In the genomic region with DNA sequence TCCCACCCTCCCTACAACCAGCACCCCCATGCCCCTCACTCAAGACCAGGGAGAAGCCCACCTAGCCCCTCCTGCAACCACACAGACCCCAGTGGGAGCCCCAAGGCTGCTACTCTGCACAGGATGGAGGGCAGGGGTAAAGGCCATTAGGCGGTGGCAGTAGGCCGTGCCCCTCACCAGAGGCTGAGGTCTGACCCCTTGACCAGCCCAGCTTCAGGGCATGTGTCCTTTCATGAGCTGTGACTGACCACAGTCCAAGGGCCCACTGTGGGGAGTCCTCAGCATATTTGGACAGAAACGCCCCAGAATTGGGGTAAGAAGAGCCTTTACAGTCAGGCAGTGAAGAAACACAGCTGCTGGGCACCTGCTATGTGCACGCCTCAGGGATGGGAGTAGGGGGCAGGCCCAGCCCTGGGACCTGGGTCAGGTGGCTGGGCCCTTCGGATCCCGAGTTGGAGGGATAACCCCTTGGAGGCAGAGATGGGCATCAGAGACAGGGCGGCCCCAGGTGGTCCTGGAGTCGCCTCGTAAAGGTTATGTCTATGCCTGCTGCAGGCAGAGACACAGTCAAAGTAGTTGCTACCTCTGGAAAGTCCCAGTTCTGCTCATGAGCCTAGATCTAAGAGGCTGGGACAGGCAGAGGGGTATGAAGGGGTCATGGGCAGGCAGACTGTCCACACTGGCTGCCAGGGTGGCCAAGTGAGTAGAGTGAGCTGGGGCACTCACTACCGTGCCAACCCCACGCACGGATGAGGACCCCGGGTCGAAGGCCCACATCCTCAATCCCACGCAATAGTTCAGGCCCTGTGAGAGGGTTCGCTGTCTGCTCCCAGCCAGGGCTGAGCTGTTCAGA, we compare ENCODE assay signal across 8 cellular contexts. TPM values are rescaled to one million over a fixed set of nuclear protein-coding genes. Genes with fewer than 3 reads are reported as not detected.
DNase-seq lines count a peak whose midpoint lies in the region; ATAC-seq and TF ChIP-seq lines count a peak whose summit lies in the region.

No MANE protein-coding gene starts in this region.

- H3K27me3 Mint-ChIP-seq in Caco-2 (ENCODE audit: insufficient read depth, unreplicated experiment) (no peaks in the 10 kb centered on the region), progenitor cell of endocrine pancreas (no peaks in the 10 kb centered on the region)

- H3K36me3 Mint-ChIP-seq in Caco-2 (ENCODE audit: insufficient read depth, unreplicated experiment) (peaks cover 58% of the 10 kb centered on the region), progenitor cell of endocrine pancreas (ENCODE audit: insufficient read depth) (peaks cover 9% of the 10 kb centered on the region)

- H3K9me3 ChIP-seq in Caco-2 (no peaks in the 10 kb centered on the region), SJSA1 (replicated peaks) (no peaks in the 10 kb centered on the region; the same call in 1 of the 2 replicates), esophagus (ENCODE audit: control insufficient read depth in 2 of 2, insufficient read depth in 1 of 2, low read depth in 1 of 2, low read length in 1 of 2) (no peaks in the 10 kb centered on the region)

- H3K4me1 ChIP-seq in Caco-2: peaks cover 18% of the 10 kb centered on the region
- peaks cover 21% of the 10 kb centered on the region for H3K4me1 ChIP-seq in SJSA1 (replicated peaks)
- peaks cover 9 to 21% of the 10 kb centered on the region in 2 donors for H3K4me1 ChIP-seq in esophagus (ENCODE audit: control insufficient read depth in 2 of 2, insufficient read depth in 2 of 2, low read length in 1 of 2)

- H3K4me3 ChIP-seq in Caco-2 (ENCODE audit: low read depth, low read length): peak overlapping the region; percentile 79
- H3K4me3 ChIP-seq in SJSA1: peak overlapping the region; percentile 53
- H3K4me3 ChIP-seq in esophagus (ENCODE audit: low read depth in 1 of 2, low read length in 2 of 2): peak overlapping the region; percentile 80 to 84

- H3K27me3 ChIP-seq in Caco-2 (replicated peaks; ENCODE audit: control insufficient read depth, insufficient read depth, low read length): no peaks in the 10 kb centered on the region
- no peaks in the 10 kb centered on the region for H3K27me3 ChIP-seq in SJSA1 (replicated peaks)
- no peaks in the 10 kb centered on the region for H3K27me3 ChIP-seq in esophagus (ENCODE audit: control insufficient read depth in 1 of 2, insufficient read depth in 2 of 2, low read length in 2 of 2)

- H3K27ac ChIP-seq in SJSA1 (peak overlapping the region; percentile 86), esophagus (ENCODE audit: low read depth in 2 of 2, low read length in 1 of 2) (peak overlapping the region; percentile 98 to 99)

- H3K27ac Mint-ChIP-seq in Caco-2 (ENCODE audit: unreplicated experiment): peak overlapping the region; percentile 96
- H3K27ac Mint-ChIP-seq in progenitor cell of endocrine pancreas: peak overlapping the region; percentile 99

- BruUV-seq in Caco-2 (replicated peaks; lab: Mats Ljungman, UMichigan): no TSS peak

- TF ChIP-seq CTCF in Caco-2 (IDR thresholded peaks at IDR 0.05; ENCODE audit: insufficient read depth in 1 of 2, low read depth in 1 of 2, low read length in 1 of 2, severe bottlenecking in 1 of 2, unreplicated experiment in 1 of 2) (no peak), progenitor cell of endocrine pancreas (IDR thresholded peaks at IDR 0.05; ENCODE audit: unreplicated experiment) (no peak)

- H3K4me1 Mint-ChIP-seq in Caco-2 (ENCODE audit: low read depth, unreplicated experiment) (peaks cover 12% of the 10 kb centered on the region), progenitor cell of endocrine pancreas (ENCODE audit: low read depth) (peaks cover 19% of the 10 kb centered on the region)

- H3K4me3 Mint-ChIP-seq in Caco-2 (ENCODE audit: unreplicated experiment) (peak overlapping the region; percentile 85), progenitor cell of endocrine pancreas (ENCODE audit: low read depth) (peak overlapping the region; percentile 95)

- H3K9me3 Mint-ChIP-seq in Caco-2 (ENCODE audit: unreplicated experiment) (no peaks in the 10 kb centered on the region), progenitor cell of endocrine pancreas (ENCODE audit: low read depth) (no peaks in the 10 kb centered on the region)

- 47 to 49% methylated on average over 16 of the region's 16 CpGs for WGBS in esophagus, 2 donors

- intact Hi-C loops in Caco-2 (cut with micrococcal nuclease; ENCODE audit: unreplicated experiment): loop anchor here (2.0 kb wide), 2 partner anchors 113 to 133 kb away; a partner anchor contains a TSS

- DNase-seq in Caco-2: no peak
- DNase-seq in SJSA1 (ENCODE audit: low read depth in 1 of 2, low spot score in 2 of 2): no peak
- no peak for DNase-seq in progenitor cell of endocrine pancreas (ENCODE audit: low spot score, unreplicated experiment)
- no peak for DNase-seq in NCI-H446 (lab: John Stamatoyannopoulos, UW)
- no peak for DNase-seq in Ammon's horn (ENCODE audit: low spot score)
- no peak for DNase-seq in DMS 273 treated with DMSO at 0.1 percent for 48 hours (lab: John Stamatoyannopoulos, UW)

- 0 out of 2 replicates have a peak, but pooled peaks cover 1% of the 10 kb centered on the region for H3K36me3 ChIP-seq in Caco-2 (ENCODE audit: control insufficient read depth, insufficient read depth, low read length)
- peaks cover 36% of the 10 kb centered on the region for H3K36me3 ChIP-seq in SJSA1
- peaks cover 0 to 4% of the 10 kb centered on the region in 2 donors for H3K36me3 ChIP-seq in esophagus (ENCODE audit: control insufficient read depth in 2 of 2, insufficient read depth in 2 of 2, low read length in 1 of 2)

- no peak for ATAC-seq in GM21723 (IDR thresholded peaks at IDR 0.05; ENCODE audit: unreplicated experiment)

- POLR2A ChIA-PET in Caco-2 (lab: Charles Lee): interaction anchor here (0.6 to 1.0 kb wide), 2 partner anchors 23 to 81 kb away, joined by 3 to 6 read pairs; a partner anchor contains a TSS

- CTCF ChIA-PET in Caco-2 (lab: Charles Lee): no interaction called here

RNA-seq across cellular contexts. Expression of a gene that starts 1.5 kb away (rescaled TPM):
- total RNA-seq in Caco-2 (2022): 1,436 and 1,611 TPM in 2 replicates
- 1,597 and 2,220 TPM in 2 replicates for total RNA-seq in SJSA1 (2014; rRNA removed; shearing (Covaris generic))
- polyA plus RNA-seq in esophagus: 1,000 to 10,000 TPM in 1 of 2 donors, 100 to 1,000 TPM in 1; 725 to 1,912 TPM
- 1,006 and 1,040 TPM in 2 replicates for total RNA-seq in progenitor cell of endocrine pancreas

RNA-seq across cellular contexts. Expression of a gene that starts 4.7 kb away (rescaled TPM):
- total RNA-seq in Caco-2 (2022): 2.2 and 2.3 TPM in 2 replicates
- total RNA-seq in SJSA1 (2014; rRNA removed; shearing (Covaris generic)): 2.5 and 7.0 TPM in 2 replicates
- polyA plus RNA-seq in esophagus: 1 to 10 TPM; 2.5 to 2.8 TPM
- total RNA-seq in progenitor cell of endocrine pancreas: 5.4 and 6.1 TPM in 2 replicates

RNA-seq across cellular contexts. Expression of a gene that starts 9.9 kb away (rescaled TPM):
- 0.73 and 1.3 TPM in 2 replicates for total RNA-seq in Caco-2 (2022)
- 0.53 TPM in 1 of 2 replicates, not detected in the other for total RNA-seq in SJSA1 (2014; rRNA removed; shearing (Covaris generic))
- 1 to 10 TPM; 1.6 to 4.6 TPM for polyA plus RNA-seq in esophagus
- total RNA-seq in progenitor cell of endocrine pancreas: 0.42 TPM in 1 of 2 replicates, not detected in the other

RNA-seq across cellular contexts. Expression of a gene that starts 22.9 kb away (rescaled TPM):
- total RNA-seq in Caco-2 (2022) (4.9 and 5.7 TPM in 2 replicates), progenitor cell of endocrine pancreas (16.7 and 18.2 TPM in 2 replicates)
- 9.6 and 13.5 TPM in 2 replicates for total RNA-seq in SJSA1 (2014; rRNA removed; shearing (Covaris generic))
- polyA plus RNA-seq in esophagus: 1 to 10 TPM; 3.9 to 8.9 TPM

RNA-seq across cellular contexts. Expression of a gene that starts 23.0 kb away (rescaled TPM):
- total RNA-seq in Caco-2 (2022): 1.6 and 1.7 TPM in 2 replicates
- total RNA-seq in SJSA1 (2014; rRNA removed; shearing (Covaris generic)): 0.19 and 1.3 TPM in 2 replicates
- polyA plus RNA-seq in esophagus: 1 to 10 TPM in 1 of 2 donors, under 1 TPM in 1; 0.96 to 2.2 TPM
- 11.7 and 13.4 TPM in 2 replicates for total RNA-seq in progenitor cell of endocrine pancreas
